ENCODE assay signal across 1 cellular context in genomic region chr20:35226775-35227681, GRCh38.
TF ChIP-seq lines count a peak whose summit lies in the region.

No MANE protein-coding gene starts in this region.

TF ChIP-seq in HepG2, 621 proteins besides CTCF, POLR2A, EP300 and RAD21 (continued from another document and continues in another):
- TF ChIP-seq RELA (CRISPR knock-in tag; IDR thresholded peaks at IDR 0.05): peak; percentile 68; the same call in 1 of the 2 replicates
- peak; percentile 79; the same call in 1 of the 2 replicates for TF ChIP-seq ZNF281 (CRISPR knock-in tag; IDR thresholded peaks at IDR 0.05; ENCODE audit: borderline replicate concordance)
- TF ChIP-seq TOE1 (CRISPR knock-in tag; IDR thresholded peaks at IDR 0.05): peak; percentile 51; the same call in 1 of the 2 replicates
- no peak for TF ChIP-seq NFE2L2 (IDR thresholded peaks at IDR 0.05; ENCODE audit: low read length)
- no peak for TF ChIP-seq POLR2AphosphoS2 (IDR thresholded peaks at IDR 0.05; ENCODE audit: low read depth, low read length)
- TF ChIP-seq CENPT (CRISPR knock-in tag; IDR thresholded peaks at IDR 0.05; ENCODE audit: low read depth): peak; percentile 97
- TF ChIP-seq, protein P1, sequence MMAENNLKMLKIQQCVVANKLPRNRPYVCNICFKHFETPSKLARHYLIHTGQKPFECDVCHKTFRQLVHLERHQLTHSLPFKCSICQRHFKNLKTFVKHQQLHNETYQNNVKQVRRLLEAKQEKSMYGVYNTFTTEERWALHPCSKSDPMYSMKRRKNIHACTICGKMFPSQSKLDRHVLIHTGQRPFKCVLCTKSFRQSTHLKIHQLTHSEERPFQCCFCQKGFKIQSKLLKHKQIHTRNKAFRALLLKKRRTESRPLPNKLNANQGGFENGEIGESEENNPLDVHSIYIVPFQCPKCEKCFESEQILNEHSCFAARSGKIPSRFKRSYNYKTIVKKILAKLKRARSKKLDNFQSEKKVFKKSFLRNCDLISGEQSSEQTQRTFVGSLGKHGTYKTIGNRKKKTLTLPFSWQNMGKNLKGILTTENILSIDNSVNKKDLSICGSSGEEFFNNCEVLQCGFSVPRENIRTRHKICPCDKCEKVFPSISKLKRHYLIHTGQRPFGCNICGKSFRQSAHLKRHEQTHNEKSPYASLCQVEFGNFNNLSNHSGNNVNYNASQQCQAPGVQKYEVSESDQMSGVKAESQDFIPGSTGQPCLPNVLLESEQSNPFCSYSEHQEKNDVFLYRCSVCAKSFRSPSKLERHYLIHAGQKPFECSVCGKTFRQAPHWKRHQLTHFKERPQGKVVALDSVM (CRISPR knock-in tag; IDR thresholded peaks at IDR 0.05): 0 out of 2 replicates have a peak, but pooled peaks have one; percentile 30
- TF ChIP-seq ZNF782 (CRISPR knock-in tag; IDR thresholded peaks at IDR 0.05; ENCODE audit: borderline replicate concordance): peak; percentile 91; the same call in 1 of the 2 replicates
- TF ChIP-seq ZNF639 (CRISPR knock-in tag; conservative IDR thresholded peaks at IDR 0.05): peak; percentile 91
- TF ChIP-seq KDM2A (CRISPR knock-in tag; IDR thresholded peaks at IDR 0.05; ENCODE audit: borderline replicate concordance, low read depth): peak; percentile 85
- TF ChIP-seq TGIF2 (CRISPR knock-in tag; IDR thresholded peaks at IDR 0.05): peak; percentile 96
- TF ChIP-seq, protein P2, sequence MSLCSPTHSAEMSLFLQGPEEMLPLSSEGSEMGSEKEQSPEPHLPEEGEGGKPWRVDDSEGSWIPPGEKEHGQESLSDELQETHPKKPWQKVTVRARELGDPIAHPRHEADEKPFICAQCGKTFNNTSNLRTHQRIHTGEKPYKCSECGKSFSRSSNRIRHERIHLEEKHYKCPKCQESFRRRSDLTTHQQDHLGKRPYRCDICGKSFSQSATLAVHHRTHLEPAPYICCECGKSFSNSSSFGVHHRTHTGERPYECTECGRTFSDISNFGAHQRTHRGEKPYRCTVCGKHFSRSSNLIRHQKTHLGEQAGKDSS (CRISPR knock-in tag; IDR thresholded peaks at IDR 0.05; ENCODE audit: borderline replicate concordance, low read depth): peak; percentile 93; the same call in 1 of the 2 replicates
- TF ChIP-seq, protein P3, sequence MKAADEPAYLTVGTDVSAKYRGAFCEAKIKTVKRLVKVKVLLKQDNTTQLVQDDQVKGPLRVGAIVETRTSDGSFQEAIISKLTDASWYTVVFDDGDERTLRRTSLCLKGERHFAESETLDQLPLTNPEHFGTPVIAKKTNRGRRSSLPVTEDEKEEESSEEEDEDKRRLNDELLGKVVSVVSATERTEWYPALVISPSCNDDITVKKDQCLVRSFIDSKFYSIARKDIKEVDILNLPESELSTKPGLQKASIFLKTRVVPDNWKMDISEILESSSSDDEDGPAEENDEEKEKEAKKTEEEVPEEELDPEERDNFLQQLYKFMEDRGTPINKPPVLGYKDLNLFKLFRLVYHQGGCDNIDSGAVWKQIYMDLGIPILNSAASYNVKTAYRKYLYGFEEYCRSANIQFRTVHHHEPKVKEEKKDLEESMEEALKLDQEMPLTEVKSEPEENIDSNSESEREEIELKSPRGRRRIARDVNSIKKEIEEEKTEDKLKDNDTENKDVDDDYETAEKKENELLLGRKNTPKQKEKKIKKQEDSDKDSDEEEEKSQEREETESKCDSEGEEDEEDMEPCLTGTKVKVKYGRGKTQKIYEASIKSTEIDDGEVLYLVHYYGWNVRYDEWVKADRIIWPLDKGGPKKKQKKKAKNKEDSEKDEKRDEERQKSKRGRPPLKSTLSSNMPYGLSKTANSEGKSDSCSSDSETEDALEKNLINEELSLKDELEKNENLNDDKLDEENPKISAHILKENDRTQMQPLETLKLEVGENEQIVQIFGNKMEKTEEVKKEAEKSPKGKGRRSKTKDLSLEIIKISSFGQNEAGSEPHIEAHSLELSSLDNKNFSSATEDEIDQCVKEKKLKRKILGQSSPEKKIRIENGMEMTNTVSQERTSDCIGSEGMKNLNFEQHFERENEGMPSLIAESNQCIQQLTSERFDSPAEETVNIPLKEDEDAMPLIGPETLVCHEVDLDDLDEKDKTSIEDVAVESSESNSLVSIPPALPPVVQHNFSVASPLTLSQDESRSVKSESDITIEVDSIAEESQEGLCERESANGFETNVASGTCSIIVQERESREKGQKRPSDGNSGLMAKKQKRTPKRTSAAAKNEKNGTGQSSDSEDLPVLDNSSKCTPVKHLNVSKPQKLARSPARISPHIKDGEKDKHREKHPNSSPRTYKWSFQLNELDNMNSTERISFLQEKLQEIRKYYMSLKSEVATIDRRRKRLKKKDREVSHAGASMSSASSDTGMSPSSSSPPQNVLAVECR (CRISPR knock-in tag; IDR thresholded peaks at IDR 0.05; ENCODE audit: borderline replicate concordance): peak; percentile 91
- no peak for TF ChIP-seq NFRKB (IDR thresholded peaks at IDR 0.05)
- no peak for TF ChIP-seq ZBTB33 (CRISPR knock-in tag; IDR thresholded peaks at IDR 0.05)
- TF ChIP-seq DR1 (CRISPR knock-in tag; IDR thresholded peaks at IDR 0.05): no peak
- no peak for TF ChIP-seq PLRG1 (conservative IDR thresholded peaks at IDR 0.05)
- no peak for TF ChIP-seq SYNCRIP (IDR thresholded peaks at IDR 0.05; ENCODE audit: insufficient read depth, low read depth, low read length)
- TF ChIP-seq, protein P4, sequence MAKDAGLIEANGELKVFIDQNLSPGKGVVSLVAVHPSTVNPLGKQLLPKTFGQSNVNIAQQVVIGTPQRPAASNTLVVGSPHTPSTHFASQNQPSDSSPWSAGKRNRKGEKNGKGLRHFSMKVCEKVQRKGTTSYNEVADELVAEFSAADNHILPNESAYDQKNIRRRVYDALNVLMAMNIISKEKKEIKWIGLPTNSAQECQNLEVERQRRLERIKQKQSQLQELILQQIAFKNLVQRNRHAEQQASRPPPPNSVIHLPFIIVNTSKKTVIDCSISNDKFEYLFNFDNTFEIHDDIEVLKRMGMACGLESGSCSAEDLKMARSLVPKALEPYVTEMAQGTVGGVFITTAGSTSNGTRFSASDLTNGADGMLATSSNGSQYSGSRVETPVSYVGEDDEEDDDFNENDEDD (CRISPR knock-in tag; IDR thresholded peaks at IDR 0.05; ENCODE audit: borderline replicate concordance): peak; percentile 83; the same call in 1 of the 2 replicates
- TF ChIP-seq HCFC1 (IDR thresholded peaks at IDR 0.05; ENCODE audit: low read depth, low read length): peak; percentile 13; the same call in 1 of the 2 replicates
- TF ChIP-seq, protein P5, sequence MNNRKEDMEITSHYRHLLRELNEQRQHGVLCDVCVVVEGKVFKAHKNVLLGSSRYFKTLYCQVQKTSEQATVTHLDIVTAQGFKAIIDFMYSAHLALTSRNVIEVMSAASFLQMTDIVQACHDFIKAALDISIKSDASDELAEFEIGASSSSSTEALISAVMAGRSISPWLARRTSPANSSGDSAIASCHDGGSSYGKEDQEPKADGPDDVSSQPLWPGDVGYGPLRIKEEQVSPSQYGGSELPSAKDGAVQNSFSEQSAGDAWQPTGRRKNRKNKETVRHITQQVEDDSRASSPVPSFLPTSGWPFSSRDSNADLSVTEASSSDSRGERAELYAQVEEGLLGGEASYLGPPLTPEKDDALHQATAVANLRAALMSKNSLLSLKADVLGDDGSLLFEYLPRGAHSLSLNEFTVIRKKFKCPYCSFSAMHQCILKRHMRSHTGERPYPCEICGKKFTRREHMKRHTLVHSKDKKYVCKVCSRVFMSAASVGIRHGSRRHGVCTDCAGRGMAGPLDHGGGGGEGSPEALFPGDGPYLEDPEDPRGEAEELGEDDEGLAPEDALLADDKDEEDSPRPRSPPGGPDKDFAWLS (CRISPR knock-in tag; IDR thresholded peaks at IDR 0.05; ENCODE audit: borderline replicate concordance): no peak
- peak; percentile 62 for TF ChIP-seq PHF20 (CRISPR knock-in tag; IDR thresholded peaks at IDR 0.05)
- TF ChIP-seq SOX6 (IDR thresholded peaks at IDR 0.05): no peak
- TF ChIP-seq SOX6 (CRISPR knock-in tag; IDR thresholded peaks at IDR 0.05): no peak
- TF ChIP-seq TAF1 (CRISPR knock-in tag; IDR thresholded peaks at IDR 0.05): peak; percentile 50
- peak; percentile 39 for TF ChIP-seq RBM39 (IDR thresholded peaks at IDR 0.05; ENCODE audit: low read depth, low read length, poor library complexity, severe bottlenecking)
- TF ChIP-seq NR2F2 (IDR thresholded peaks at IDR 0.05; ENCODE audit: borderline replicate concordance, low read depth): no peak
- no peak for TF ChIP-seq ZNF713 (CRISPR knock-in tag; IDR thresholded peaks at IDR 0.05)
- no peak for TF ChIP-seq HNF4G (IDR thresholded peaks at IDR 0.05; ENCODE audit: borderline replicate concordance, low read depth, low read length)
- peak; percentile 47; the same call in 1 of the 2 replicates for TF ChIP-seq HNF4G (CRISPR knock-in tag; IDR thresholded peaks at IDR 0.05; ENCODE audit: borderline replicate concordance, low read depth)
- peak; percentile 97 for TF ChIP-seq HOXD1 (CRISPR knock-in tag; IDR thresholded peaks at IDR 0.05)
- TF ChIP-seq, protein P6, sequence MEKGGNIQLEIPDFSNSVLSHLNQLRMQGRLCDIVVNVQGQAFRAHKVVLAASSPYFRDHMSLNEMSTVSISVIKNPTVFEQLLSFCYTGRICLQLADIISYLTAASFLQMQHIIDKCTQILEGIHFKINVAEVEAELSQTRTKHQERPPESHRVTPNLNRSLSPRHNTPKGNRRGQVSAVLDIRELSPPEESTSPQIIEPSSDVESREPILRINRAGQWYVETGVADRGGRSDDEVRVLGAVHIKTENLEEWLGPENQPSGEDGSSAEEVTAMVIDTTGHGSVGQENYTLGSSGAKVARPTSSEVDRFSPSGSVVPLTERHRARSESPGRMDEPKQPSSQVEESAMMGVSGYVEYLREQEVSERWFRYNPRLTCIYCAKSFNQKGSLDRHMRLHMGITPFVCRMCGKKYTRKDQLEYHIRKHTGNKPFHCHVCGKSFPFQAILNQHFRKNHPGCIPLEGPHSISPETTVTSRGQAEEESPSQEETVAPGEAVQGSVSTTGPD (CRISPR knock-in tag; IDR thresholded peaks at IDR 0.05): peak; percentile 17; the same call in 1 of the 2 replicates
- peak; percentile 98 for TF ChIP-seq EHMT2 (IDR thresholded peaks at IDR 0.05; ENCODE audit: borderline replicate concordance, low read depth, low read length)
- TF ChIP-seq NCOA2 (CRISPR knock-in tag; IDR thresholded peaks at IDR 0.05): peak; percentile 77
- peak; percentile 75 for TF ChIP-seq HOXA3 (CRISPR knock-in tag; IDR thresholded peaks at IDR 0.05)
- TF ChIP-seq ZNF230 (CRISPR knock-in tag; IDR thresholded peaks at IDR 0.05): peak; percentile 93
- TF ChIP-seq CREB1 (IDR thresholded peaks at IDR 0.05): no peak
- TF ChIP-seq CREB1 (CRISPR knock-in tag; IDR thresholded peaks at IDR 0.05): no peak
- TF ChIP-seq ZNF772 (CRISPR knock-in tag; IDR thresholded peaks at IDR 0.05): peak; percentile 94
- peak; percentile 84 for TF ChIP-seq JUNB (CRISPR knock-in tag; IDR thresholded peaks at IDR 0.05; ENCODE audit: borderline replicate concordance)
